Comparison of ENCODE assay signal across 10 cellular contexts in the genomic region with DNA sequence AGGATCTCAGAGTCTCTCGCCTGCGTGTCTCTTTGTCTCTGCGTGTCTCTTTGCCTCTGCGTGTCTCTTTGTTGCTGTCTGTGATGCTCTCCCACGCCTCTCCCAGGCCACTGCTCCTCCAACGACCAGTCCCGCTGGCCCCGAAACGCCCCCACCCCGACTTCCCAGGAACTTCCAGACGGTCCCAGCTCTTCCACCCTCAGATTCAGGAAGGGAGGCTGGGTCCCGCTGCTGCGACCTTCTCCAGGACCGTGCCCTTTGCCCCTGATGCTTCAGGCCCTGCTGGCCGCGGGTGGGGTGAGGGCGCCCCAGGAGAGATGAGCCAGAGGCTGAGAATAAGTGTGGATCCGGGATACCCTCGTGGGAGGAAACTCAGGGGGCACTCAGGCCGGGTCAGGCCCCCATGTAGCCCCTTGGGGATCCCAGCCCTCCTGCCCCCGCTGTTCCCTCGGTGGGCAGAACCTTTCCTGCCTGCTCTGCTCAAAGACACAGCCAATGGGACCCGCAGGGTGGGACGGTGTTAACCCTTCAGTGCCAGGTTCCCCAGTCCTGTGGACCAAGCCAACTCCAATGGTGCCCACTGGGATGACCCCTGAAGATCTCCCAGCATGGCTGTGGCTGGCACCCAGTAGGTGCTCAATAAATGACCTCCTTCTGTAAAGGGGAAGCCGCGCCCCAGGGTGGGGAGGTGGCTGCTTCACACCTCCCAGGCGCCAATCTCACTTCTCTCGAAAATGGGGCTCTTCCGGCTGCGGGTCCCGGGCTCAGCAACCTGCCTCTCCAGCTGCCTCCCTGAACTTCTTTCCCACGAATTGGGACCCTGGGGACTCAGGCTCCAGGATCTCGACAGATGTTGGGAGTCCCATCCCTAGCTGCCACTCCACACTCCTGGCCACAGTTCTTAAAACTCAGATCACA. TPM values are rescaled to one million over a fixed set of nuclear protein-coding genes. Genes with fewer than 3 reads are reported as not detected.
DNase-seq lines count a peak whose midpoint lies in the region; ATAC-seq and TF ChIP-seq lines count a peak whose summit lies in the region.
"Had no signal": no experiment of that assay in that cellular context is flagged by ENCODE, and none has a peak within 500 bp of the region (broad histone marks: within the 10 kb centered on the region; RNA-seq: fewer than 3 reads in every experiment).

No MANE protein-coding gene starts in this region.

- peak overlapping the region; percentile 53 for H3K4me3 Mint-ChIP-seq in activated CD8-positive, alpha-beta T cell treated with anti-CD3 and anti-CD28 coated beads, Interleukin-2, amount 10 ng/mL, durations not matched to agents 7 days and 5 days

- H3K4me3 ChIP-seq in upper lobe of right lung = peak overlapping the region; percentile 38

- no peak for TF ChIP-seq CTCF in upper lobe of right lung (IDR thresholded peaks at IDR 0.05)

- H3K27me3 ChIP-seq in upper lobe of right lung = peaks cover 64% of the 10 kb centered on the region

- no peaks in the 10 kb centered on the region for H3K36me3 ChIP-seq in upper lobe of right lung
- H3K36me3 ChIP-seq: upper lobe of left lung had no signal

- ATAC-seq in Right ventricle myocardium inferior = peak; percentile 9
- ATAC-seq in Right ventricle myocardium superior (ENCODE audit: poor library complexity) = no peak
- ATAC-seq in activated CD8-positive, alpha-beta T cell treated with anti-CD3 and anti-CD28 coated beads, Interleukin-2, amount 10 ng/mL, durations not matched to agents 7 days and 5 days = no peak
- no peak for ATAC-seq in upper lobe of right lung
- ATAC-seq in HG02642 (IDR thresholded peaks at IDR 0.05; ENCODE audit: poor library complexity, unreplicated experiment) = no peak
- ATAC-seq in HG02678 (IDR thresholded peaks at IDR 0.05; ENCODE audit: unreplicated experiment) = no peak

- no peaks in the 10 kb centered on the region for H3K9me3 ChIP-seq in upper lobe of right lung
- H3K9me3 ChIP-seq: upper lobe of left lung had no signal

- POLR2A ChIA-PET in activated CD8-positive, alpha-beta T cell treated with anti-CD3 and anti-CD28 coated beads, Interleukin-2, amount 10 ng/mL, durations not matched to agents 7 days and 5 days (lab: Charles Lee) = interaction anchor here (1.0 kb wide), 1 partner anchor 50 kb away, joined by 3 read pairs; no protein-coding TSS in a partner anchor

- H3K4me1 ChIP-seq in upper lobe of right lung = peaks cover 20% of the 10 kb centered on the region

- no peaks in the 10 kb centered on the region for H3K36me3 Mint-ChIP-seq in activated CD8-positive, alpha-beta T cell treated with anti-CD3 and anti-CD28 coated beads, Interleukin-2, amount 10 ng/mL, durations not matched to agents 7 days and 5 days (ENCODE audit: low read depth)

- CTCF ChIA-PET in activated CD8-positive, alpha-beta T cell treated with anti-CD3 and anti-CD28 coated beads, Interleukin-2, amount 10 ng/mL, durations not matched to agents 7 days and 5 days (lab: Charles Lee) = no interaction called here

- H3K9me3 Mint-ChIP-seq in activated CD8-positive, alpha-beta T cell treated with anti-CD3 and anti-CD28 coated beads, Interleukin-2, amount 10 ng/mL, durations not matched to agents 7 days and 5 days (ENCODE audit: insufficient read depth) = no peaks in the 10 kb centered on the region

- H3K27ac Mint-ChIP-seq in activated CD8-positive, alpha-beta T cell treated with anti-CD3 and anti-CD28 coated beads, Interleukin-2, amount 10 ng/mL, durations not matched to agents 7 days and 5 days = peak overlapping the region; percentile 32

- H3K4me1 Mint-ChIP-seq in activated CD8-positive, alpha-beta T cell treated with anti-CD3 and anti-CD28 coated beads, Interleukin-2, amount 10 ng/mL, durations not matched to agents 7 days and 5 days (ENCODE audit: low read depth) = peaks cover 39% of the 10 kb centered on the region

- peaks cover 47% of the 10 kb centered on the region for H3K27me3 Mint-ChIP-seq in activated CD8-positive, alpha-beta T cell treated with anti-CD3 and anti-CD28 coated beads, Interleukin-2, amount 10 ng/mL, durations not matched to agents 7 days and 5 days (ENCODE audit: low read depth)

- no peak overlapping the region for H3K27ac ChIP-seq in upper lobe of right lung

- DNase-seq in Right ventricle myocardium inferior (ENCODE audit: missing footprints) (no peak), Right ventricle myocardium superior (no peak), iPS-NIHi7 (ENCODE audit: extremely low spot score) (peak; percentile 31), upper lobe of right lung (no peak), ureter (ENCODE audit: low spot score) (no peak)
- no peak for DNase-seq in activated CD8-positive, alpha-beta T cell treated with anti-CD3 and anti-CD28 coated beads, Interleukin-2, amount 10 ng/mL, durations not matched to agents 7 days and 5 days
- DNase-seq: activated CD4-positive, alpha-beta T cell treated with anti-CD3 and anti-CD28 coated beads, Interleukin-2, amount 50 U/mL, for 4 hours had no signal

- intact Hi-C loops in Right ventricle myocardium inferior (cut with DNase I) = no loop called here
- intact Hi-C loops in Right ventricle myocardium superior (cut with DNase I) = no loop called here
- intact Hi-C loops in upper lobe of right lung (cut with DNase I) = no loop called here

RNA-seq across cellular contexts. Expression of a gene that starts 1.5 kb away (rescaled TPM):
- total RNA-seq in Right ventricle myocardium inferior = 0.27 TPM
- total RNA-seq in Right ventricle myocardium superior = 0.13 TPM
- total RNA-seq in activated CD8-positive, alpha-beta T cell treated with anti-CD3 and anti-CD28 coated beads, Interleukin-2, amount 10 ng/mL, durations not matched to agents 7 days and 5 days = under 1 TPM; 0.89 to 0.95 TPM
- total RNA-seq in upper lobe of right lung = 2.1 TPM
- 4.6 TPM for total RNA-seq in ureter

RNA-seq across cellular contexts. Expression of a gene that starts 15.5 kb away (rescaled TPM):
- total RNA-seq in Right ventricle myocardium inferior = 82.8 TPM
- 78.3 TPM for total RNA-seq in Right ventricle myocardium superior
- 10 to 100 TPM; 89.4 to 92.1 TPM for total RNA-seq in activated CD8-positive, alpha-beta T cell treated with anti-CD3 and anti-CD28 coated beads, Interleukin-2, amount 10 ng/mL, durations not matched to agents 7 days and 5 days
- total RNA-seq in upper lobe of right lung = 69.1 TPM
- total RNA-seq in ureter = 52.6 TPM

RNA-seq across cellular contexts. Expression of a gene that starts 25.0 kb away (rescaled TPM):
- total RNA-seq in Right ventricle myocardium inferior (47.6 TPM), Right ventricle myocardium superior (46.4 TPM), upper lobe of right lung (21.0 TPM), ureter (36.7 TPM)
- 10 to 100 TPM; 46.1 to 46.9 TPM for total RNA-seq in activated CD8-positive, alpha-beta T cell treated with anti-CD3 and anti-CD28 coated beads, Interleukin-2, amount 10 ng/mL, durations not matched to agents 7 days and 5 days

RNA-seq across cellular contexts. Expression of a gene that starts 47.1 kb away (rescaled TPM):
- total RNA-seq in Right ventricle myocardium inferior (10.8 TPM), Right ventricle myocardium superior (10.4 TPM), upper lobe of right lung (19.6 TPM), ureter (32.5 TPM)
- 10 to 100 TPM; 64.0 to 72.8 TPM for total RNA-seq in activated CD8-positive, alpha-beta T cell treated with anti-CD3 and anti-CD28 coated beads, Interleukin-2, amount 10 ng/mL, durations not matched to agents 7 days and 5 days

RNA-seq across cellular contexts. Expression of a gene that starts 50.1 kb away (rescaled TPM):
- 9.9 TPM for total RNA-seq in Right ventricle myocardium inferior
- total RNA-seq in Right ventricle myocardium superior = 6.9 TPM
- 10 to 100 TPM; 86.0 to 88.7 TPM for total RNA-seq in activated CD8-positive, alpha-beta T cell treated with anti-CD3 and anti-CD28 coated beads, Interleukin-2, amount 10 ng/mL, durations not matched to agents 7 days and 5 days
- 10.5 TPM for total RNA-seq in upper lobe of right lung
- total RNA-seq in ureter = 5.4 TPM
